Comparison of ENCODE assay signal across 8 cellular contexts in genomic region chr19:6423499-6424189, GRCh38. TPM values are rescaled to one million over a fixed set of nuclear protein-coding genes. Genes with fewer than 3 reads are reported as not detected.
DNase-seq lines count a peak whose midpoint lies in the region; ATAC-seq, FAIRE-seq and TF ChIP-seq lines count a peak whose summit lies in the region.

No MANE protein-coding gene starts in this region.

- peak; percentile 87 for FAIRE-seq in K562 (lab: Jason Lieb, UNC)

- H3K36me3 ChIP-seq in PC-3 (ENCODE audit: low read depth, low read length) = peaks cover 39% of the 10 kb centered on the region
- H3K36me3 ChIP-seq in K562 (ENCODE audit: control insufficient read depth, insufficient read depth, low read length) = peaks cover 47% of the 10 kb centered on the region

- H3K9ac ChIP-seq in PC-3 (ENCODE audit: low read length) = peak overlapping the region; percentile 92
- peak overlapping the region; percentile 80 to 92 for H3K9ac ChIP-seq in K562 (ENCODE audit: insufficient read depth in 1 of 2, low read depth in 2 of 2, low read length in 2 of 2)

- no peak for ATAC-seq in PC-3
- ATAC-seq in K562 = peak; percentile 23
- no peak for ATAC-seq in GM19035 (IDR thresholded peaks at IDR 0.05; ENCODE audit: unreplicated experiment)

- intact Hi-C loops in PC-3 (cut with micrococcal nuclease) (no loop called here), K562 (cut with micrococcal nuclease) (loop anchor here (10.0 kb wide), 2 partner anchors 109 to 259 kb away; no protein-coding TSS in a partner anchor)

- H3K27me3 ChIP-seq in PC-3 (ENCODE audit: low read length) = no peaks in the 10 kb centered on the region
- no peaks in the 10 kb centered on the region for H3K27me3 ChIP-seq in K562 (ENCODE audit: control insufficient read depth in 2 of 2, insufficient read depth in 2 of 2, low read length in 2 of 2)

- in situ Hi-C loops in K562 (cut with MboI) = no loop called here

- peak; percentile 26; the same call in 1 of the 2 replicates for TF ChIP-seq POLR2A in K562 (conservative IDR thresholded peaks at IDR 0.05)

- no peak for TF ChIP-seq CTCF in PC-3 (conservative IDR thresholded peaks at IDR 0.05; ENCODE audit: low read depth, low read length)
- TF ChIP-seq CTCF in K562 (IDR thresholded peaks at IDR 0.05 in 2 of 3, conservative IDR thresholded peaks at IDR 0.05 in 1 of 3; ENCODE audit: insufficient read depth in 2 of 3, low read depth in 1 of 3, low read length in 3 of 3) = no peak

- no peaks in the 10 kb centered on the region for H3F3A ChIP-seq in PC-3 (ENCODE audit: low read length, unreplicated experiment)

- H3K9me2 ChIP-seq in PC-3 (replicated peaks; ENCODE audit: low read length) = no peaks in the 10 kb centered on the region

- H3K9me3 ChIP-seq in PC-3 (ENCODE audit: low read length) = no peaks in the 10 kb centered on the region
- no peaks in the 10 kb centered on the region for H3K9me3 ChIP-seq in K562 (replicated peaks; ENCODE audit: control insufficient read depth, insufficient read depth, low read depth, low read length)

- H3K79me2 ChIP-seq in PC-3 (ENCODE audit: low read length) = peaks cover 53% of the 10 kb centered on the region
- H3K79me2 ChIP-seq in K562 (ENCODE audit: control insufficient read depth, insufficient read depth, low read length) = peaks cover 63% of the 10 kb centered on the region

- no peak for TF ChIP-seq RAD21 in K562 (CRISPR knock-in tag; conservative IDR thresholded peaks at IDR 0.05 in 1 of 2, IDR thresholded peaks at IDR 0.05 in 1 of 2)

- CTCF ChIA-PET in PC-3 (lab: Charles Lee) (no interaction called here), K562 (lab: Yijun Ruan, JAX; ENCODE audit: low intra/inter-chr PET ratio) (no interaction called here)

- BruUV-seq in PC-3 (replicated peaks; lab: Mats Ljungman, UMichigan) (TSS peak; percentile 45), K562 (replicated peaks; lab: Mats Ljungman, UMichigan) (no TSS peak)

- WGBS in K562 (ENCODE audit: insufficient coverage, low coverage, missing lambda C conversion rate) = 0% methylated on average over 20 of the region's 20 CpGs

- DNase-seq in NCI-H2196 (lab: John Stamatoyannopoulos, UW; ENCODE audit: unreplicated experiment) (peak; percentile 17), NCI-H2196 treated with DMSO at 0.1 percent for 48 hours (lab: John Stamatoyannopoulos, UW; ENCODE audit: unreplicated experiment) (no peak), PC-3 (peak; percentile 50), K562 (ENCODE audit: extremely low read depth in 1 of 4, low spot score in 3 of 4) (peak; percentile 43 to 76 (median 54)), iris pigment epithelial cell (ENCODE audit: low read depth) (peak; percentile 65), NCI-H510A treated with DMSO at 0.1 percent for 48 hours (lab: John Stamatoyannopoulos, UW) (no peak)
- peak; percentile 33 for DNase-seq in stimulated activated CD4-positive, alpha-beta T cell treated with anti-CD3 and anti-CD28 coated beads, Interleukin-12 subunit alpha, Interleukin-12 subunit beta, amount 100 ng/mL, for 4 hours

- peak overlapping the region; percentile 82 for H3K4me3 ChIP-seq in PC-3 (ENCODE audit: low read length)
- H3K4me3 ChIP-seq in K562 = peak overlapping the region; percentile 82

- H4K20me1 ChIP-seq in PC-3 (ENCODE audit: low read length) (peaks cover 52% of the 10 kb centered on the region), K562 (replicated peaks; ENCODE audit: control insufficient read depth, insufficient read depth, low read length) (peaks cover 51% of the 10 kb centered on the region)

- H2AFZ ChIP-seq in PC-3 (ENCODE audit: low read length) (no peak overlapping the region), K562 (ENCODE audit: low read depth, low read length) (no peak overlapping the region)

- TF ChIP-seq EP300 in K562 (IDR thresholded peaks at IDR 0.05; ENCODE audit: low read length) = no peak

- POLR2A ChIA-PET in PC-3 (lab: Charles Lee; ENCODE audit: unreplicated experiment) (no interaction called here), K562 (lab: Yijun Ruan, JAX) (interaction anchor here (0.7 to 2.4 kb wide), 3 partner anchors 9 to 147 kb away, joined by 3 to 16 read pairs (median 3); no protein-coding TSS in a partner anchor)

- H3K9me1 ChIP-seq in K562 (ENCODE audit: control insufficient read depth, insufficient read depth, low read length) = peaks cover 11% of the 10 kb centered on the region

- no peak overlapping the region; the same call in 1 of the 2 replicates for H3K27ac ChIP-seq in PC-3 (ENCODE audit: low read length)
- peak overlapping the region; percentile 70 for H3K27ac ChIP-seq in K562 (ENCODE audit: extremely low read depth, low read depth, low read length)

- H3K4me2 ChIP-seq in PC-3 (ENCODE audit: low read length) = peak overlapping the region; percentile 98
- peak overlapping the region; percentile 95 for H3K4me2 ChIP-seq in K562 (ENCODE audit: insufficient read depth, low read length)

- H3K4me1 ChIP-seq in PC-3 (ENCODE audit: insufficient read depth, low read length) (peaks cover 17% of the 10 kb centered on the region; the same call in 1 of the 2 replicates), K562 (replicated peaks in 1 of 2; ENCODE audit: control insufficient read depth in 2 of 2, insufficient read depth in 2 of 2, low read length in 2 of 2) (peaks cover 17 to 43% of the 10 kb centered on the region in 2 experiments)

RNA-seq across cellular contexts. Expression of gene KHSRP, which starts 1.0 kb away (rescaled TPM):
- total RNA-seq in PC-3 (2014; rRNA removed) (373 and 518 TPM in 2 replicates), K562 (2014; rRNA removed) (183 and 227 TPM in 2 replicates), K562 (2014; rRNA removed; fragmentation: Illumina TruSeq; extraction: Trizol) (94.5 and 97.2 TPM in 2 replicates), K562 (2015; rRNA removed; fragmentation: Illumina TruSeq; extraction: Trizol) (139 and 150 TPM in 2 replicates), K562 (2021) (519 and 564 TPM in 2 replicates)
- total RNA-seq in K562 (2011; cell fraction: chromatin; rRNA removed; ENCODE audit: low replicate concordance) = 186 and 376 TPM in 2 replicates
- total RNA-seq in K562 (2011; cell fraction: nucleolus; rRNA removed) = 235 and 244 TPM in 2 replicates
- 196 TPM in 2 replicates for total RNA-seq in K562 (2011; cell fraction: nucleoplasm; rRNA removed)
- polyA plus RNA-seq in K562 (2011; rRNA removed) (93.1 and 118 TPM in 2 replicates), K562 (2014; fragmentation: Illumina TruSeq; extraction: Trizol) (215 and 288 TPM in 2 replicates), K562 (2014; fragmentation: Nextera tagmentation; extraction: Ambion mirVana) (1 to 10 TPM; 4.2 to 5.7 TPM), K562 (2014; rRNA removed) (313 and 329 TPM in 2 replicates)
- polyA plus RNA-seq in K562 (2011; cell fraction: cytosol; rRNA removed) = 82.9 and 159 TPM in 2 replicates
- polyA plus RNA-seq in K562 (2011; cell fraction: nucleus; rRNA removed) = 172 and 201 TPM in 2 replicates
- polyA plus RNA-seq in K562 (2012) = 307 and 455 TPM in 2 replicates
- polyA minus RNA-seq in K562 (2011; rRNA and poly(A)+ RNA removed) = 136 and 150 TPM in 2 replicates
- 200 and 285 TPM in 2 replicates for polyA minus RNA-seq in K562 (2011; cell fraction: cytosol; rRNA and poly(A)+ RNA removed)
- 88.2 and 125 TPM in 2 replicates for polyA minus RNA-seq in K562 (2011; cell fraction: nucleus; rRNA and poly(A)+ RNA removed)

RNA-seq across cellular contexts. Expression of gene SLC25A41, which starts 9.9 kb away (rescaled TPM):
- total RNA-seq in PC-3 (2014; rRNA removed) (0.26 TPM in 1 of 2 replicates, not detected in the other), K562 (2014; rRNA removed) (0.94 and 1.00 TPM in 2 replicates), K562 (2014; rRNA removed; fragmentation: Illumina TruSeq; extraction: Trizol) (1.1 and 1.6 TPM in 2 replicates), K562 (2015; rRNA removed; fragmentation: Illumina TruSeq; extraction: Trizol) (1.2 and 1.6 TPM in 2 replicates), K562 (2021) (4.2 and 4.6 TPM in 2 replicates)
- total RNA-seq in K562 (2011; cell fraction: chromatin; rRNA removed; ENCODE audit: low replicate concordance) = 1.6 and 2.4 TPM in 2 replicates
- 1.4 and 1.8 TPM in 2 replicates for total RNA-seq in K562 (2011; cell fraction: nucleolus; rRNA removed)
- 1.9 and 2.8 TPM in 2 replicates for total RNA-seq in K562 (2011; cell fraction: nucleoplasm; rRNA removed)
- polyA plus RNA-seq in K562 (2011; rRNA removed) (3.3 and 6.5 TPM in 2 replicates), K562 (2014; fragmentation: Illumina TruSeq; extraction: Trizol) (2.0 and 4.7 TPM in 2 replicates), K562 (2014; fragmentation: Nextera tagmentation; extraction: Ambion mirVana) (under 1 TPM; 0.08 to 0.24 TPM), K562 (2014; rRNA removed) (4.0 and 6.7 TPM in 2 replicates)
- polyA plus RNA-seq in K562 (2011; cell fraction: cytosol; rRNA removed) = 6.1 and 6.3 TPM in 2 replicates
- 3.6 and 4.5 TPM in 2 replicates for polyA plus RNA-seq in K562 (2011; cell fraction: nucleus; rRNA removed)
- 3.6 TPM in 2 replicates for polyA plus RNA-seq in K562 (2012)
- polyA minus RNA-seq in K562 (2011; rRNA and poly(A)+ RNA removed) = 0.54 and 0.77 TPM in 2 replicates
- 0.76 and 2.5 TPM in 2 replicates for polyA minus RNA-seq in K562 (2011; cell fraction: cytosol; rRNA and poly(A)+ RNA removed)
- polyA minus RNA-seq in K562 (2011; cell fraction: nucleus; rRNA and poly(A)+ RNA removed) = 0.27 and 0.67 TPM in 2 replicates

RNA-seq across cellular contexts. Expression of gene GTF2F1, which starts 30.7 kb away (rescaled TPM):
- total RNA-seq in PC-3 (2014; rRNA removed) = 89.4 and 114 TPM in 2 replicates
- total RNA-seq in K562 (2011; cell fraction: chromatin; rRNA removed; ENCODE audit: low replicate concordance) = 19.4 and 44.5 TPM in 2 replicates
- 26.5 and 29.9 TPM in 2 replicates for total RNA-seq in K562 (2011; cell fraction: nucleolus; rRNA removed)
- total RNA-seq in K562 (2011; cell fraction: nucleoplasm; rRNA removed) = 20.7 and 21.6 TPM in 2 replicates
- 75.4 and 81.6 TPM in 2 replicates for total RNA-seq in K562 (2014; rRNA removed)
- total RNA-seq in K562 (2014; rRNA removed; fragmentation: Illumina TruSeq; extraction: Trizol) = 30.3 TPM in 2 replicates
- total RNA-seq in K562 (2015; rRNA removed; fragmentation: Illumina TruSeq; extraction: Trizol) = 73.5 and 79.1 TPM in 2 replicates
- 58.9 and 71.7 TPM in 2 replicates for total RNA-seq in K562 (2021)
- 34.9 and 47.9 TPM in 2 replicates for polyA plus RNA-seq in K562 (2011; rRNA removed)
- polyA plus RNA-seq in K562 (2011; cell fraction: cytosol; rRNA removed) = 52.9 and 70.5 TPM in 2 replicates
- polyA plus RNA-seq in K562 (2011; cell fraction: nucleus; rRNA removed) = 25.6 and 38.6 TPM in 2 replicates
- 74.1 and 80.2 TPM in 2 replicates for polyA plus RNA-seq in K562 (2012)
- polyA plus RNA-seq in K562 (2014; fragmentation: Illumina TruSeq; extraction: Trizol) = 68.4 and 85.9 TPM in 2 replicates
- 1 to 10 TPM; 4.7 to 6.3 TPM for polyA plus RNA-seq in K562 (2014; fragmentation: Nextera tagmentation; extraction: Ambion mirVana)
- polyA plus RNA-seq in K562 (2014; rRNA removed) = 66.0 and 68.7 TPM in 2 replicates
- polyA minus RNA-seq in K562 (2011; rRNA and poly(A)+ RNA removed) = 28.2 and 53.2 TPM in 2 replicates
- polyA minus RNA-seq in K562 (2011; cell fraction: cytosol; rRNA and poly(A)+ RNA removed) = 37.8 and 49.9 TPM in 2 replicates
- 8.5 and 12.0 TPM in 2 replicates for polyA minus RNA-seq in K562 (2011; cell fraction: nucleus; rRNA and poly(A)+ RNA removed)

RNA-seq across cellular contexts. Expression of gene SLC25A23, which starts 35.9 kb away (rescaled TPM):
- 61.4 and 80.0 TPM in 2 replicates for total RNA-seq in PC-3 (2014; rRNA removed)
- 29.1 and 59.8 TPM in 2 replicates for total RNA-seq in K562 (2011; cell fraction: chromatin; rRNA removed; ENCODE audit: low replicate concordance)
- total RNA-seq in K562 (2011; cell fraction: nucleolus; rRNA removed) = 30.5 and 33.7 TPM in 2 replicates
- 23.0 and 27.6 TPM in 2 replicates for total RNA-seq in K562 (2011; cell fraction: nucleoplasm; rRNA removed)
- total RNA-seq in K562 (2014; rRNA removed) = 40.4 and 57.2 TPM in 2 replicates
- total RNA-seq in K562 (2014; rRNA removed; fragmentation: Illumina TruSeq; extraction: Trizol) = 26.2 and 26.6 TPM in 2 replicates
- total RNA-seq in K562 (2015; rRNA removed; fragmentation: Illumina TruSeq; extraction: Trizol) = 25.8 and 26.0 TPM in 2 replicates
- 72.0 and 75.1 TPM in 2 replicates for total RNA-seq in K562 (2021)
- polyA plus RNA-seq in K562 (2011; rRNA removed) = 18.7 and 20.9 TPM in 2 replicates
- polyA plus RNA-seq in K562 (2011; cell fraction: cytosol; rRNA removed) = 26.3 and 40.4 TPM in 2 replicates
- polyA plus RNA-seq in K562 (2011; cell fraction: nucleus; rRNA removed) = 29.0 and 43.3 TPM in 2 replicates
- polyA plus RNA-seq in K562 (2012) = 50.5 and 59.9 TPM in 2 replicates
- polyA plus RNA-seq in K562 (2014; fragmentation: Illumina TruSeq; extraction: Trizol) = 64.3 and 70.5 TPM in 2 replicates
- polyA plus RNA-seq in K562 (2014; fragmentation: Nextera tagmentation; extraction: Ambion mirVana) = 1 to 10 TPM; 6.1 to 6.5 TPM
- 44.3 and 47.5 TPM in 2 replicates for polyA plus RNA-seq in K562 (2014; rRNA removed)
- polyA minus RNA-seq in K562 (2011; rRNA and poly(A)+ RNA removed) = 11.8 and 15.9 TPM in 2 replicates
- 43.9 and 56.2 TPM in 2 replicates for polyA minus RNA-seq in K562 (2011; cell fraction: cytosol; rRNA and poly(A)+ RNA removed)
- 8.1 and 11.1 TPM in 2 replicates for polyA minus RNA-seq in K562 (2011; cell fraction: nucleus; rRNA and poly(A)+ RNA removed)

RNA-seq across cellular contexts. Expression of gene CRB3, which starts 40.4 kb away (rescaled TPM):
- 67.4 and 71.3 TPM in 2 replicates for total RNA-seq in PC-3 (2014; rRNA removed)
- total RNA-seq in K562 (2011; cell fraction: chromatin; rRNA removed; ENCODE audit: low replicate concordance) = 0.21 TPM in 1 of 2 replicates, not detected in the other
- not detected in 2 replicates for total RNA-seq in K562 (2011; cell fraction: nucleolus; rRNA removed)
- not detected in 2 replicates for total RNA-seq in K562 (2011; cell fraction: nucleoplasm; rRNA removed)
- total RNA-seq in K562 (2014; rRNA removed) = 0.57 TPM in 1 of 2 replicates, not detected in the other
- total RNA-seq in K562 (2014; rRNA removed; fragmentation: Illumina TruSeq; extraction: Trizol) = not detected in 2 replicates
- total RNA-seq in K562 (2015; rRNA removed; fragmentation: Illumina TruSeq; extraction: Trizol) = not detected in 2 replicates
- 0.49 and 0.65 TPM in 2 replicates for total RNA-seq in K562 (2021)
- 0.11 TPM in 1 of 2 replicates, not detected in the other for polyA plus RNA-seq in K562 (2011; rRNA removed)
- polyA plus RNA-seq in K562 (2011; cell fraction: cytosol; rRNA removed) = 0.18 TPM in 1 of 2 replicates, not detected in the other
- 0.17 TPM in 1 of 2 replicates, not detected in the other for polyA plus RNA-seq in K562 (2011; cell fraction: nucleus; rRNA removed)
- 0.13 and 0.15 TPM in 2 replicates for polyA plus RNA-seq in K562 (2012)
- not detected in 2 replicates for polyA plus RNA-seq in K562 (2014; fragmentation: Illumina TruSeq; extraction: Trizol)
- not detected for polyA plus RNA-seq in K562 (2014; fragmentation: Nextera tagmentation; extraction: Ambion mirVana)
- polyA plus RNA-seq in K562 (2014; rRNA removed) = 0.18 TPM in 1 of 2 replicates, not detected in the other
- polyA minus RNA-seq in K562 (2011; rRNA and poly(A)+ RNA removed) = not detected in 2 replicates
- not detected in 2 replicates for polyA minus RNA-seq in K562 (2011; cell fraction: cytosol; rRNA and poly(A)+ RNA removed)
- polyA minus RNA-seq in K562 (2011; cell fraction: nucleus; rRNA and poly(A)+ RNA removed) = not detected in 2 replicates

Comparison
In these comparisons a context has a peak if more than half of its experiments do, and no peak if none do; other contexts are left out.
1. DNase-seq: peak in NCI-H2196 (single experiment), PC-3 (single experiment), K562 (4 of 4), iris pigment epithelial cell (single experiment) and stimulated activated CD4-positive, alpha-beta T cell treated with anti-CD3 and anti-CD28 coated beads, Interleukin-12 subunit alpha, Interleukin-12 subunit beta, amount 100 ng/mL, for 4 hours (single experiment); none in NCI-H2196 treated with DMSO at 0.1 percent for 48 hours (single experiment) and NCI-H510A treated with DMSO at 0.1 percent for 48 hours (single experiment).